Comparison of ENCODE assay signal across 1 cellular context in the genomic region with DNA sequence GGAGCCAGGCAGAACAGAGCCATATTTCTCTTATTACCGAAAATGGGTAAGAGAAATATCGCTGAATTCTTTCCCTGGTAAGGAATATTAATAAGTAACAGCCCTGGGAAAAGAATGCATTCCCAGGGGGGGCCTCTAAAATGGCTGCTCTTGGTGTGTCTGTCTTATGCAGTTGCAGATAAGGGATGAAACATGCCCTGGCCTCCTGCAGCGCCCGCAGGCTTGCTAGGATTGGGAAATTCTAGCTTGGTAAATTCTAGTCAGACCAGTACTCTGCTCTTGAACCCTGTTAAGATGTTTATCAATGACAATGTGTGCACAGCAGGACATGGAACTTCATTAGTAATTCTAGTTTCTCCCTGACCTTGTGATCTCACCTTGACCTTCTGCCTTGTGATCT.
A peak's percentile ranks its signal among the peaks of the same experiment; 100 is the strongest.
TF ChIP-seq lines count a peak whose summit lies in the region.

No MANE protein-coding gene starts in this region.

TF ChIP-seq in K562, 482 proteins besides CTCF, POLR2A, EP300 and RAD21 (continued from another document):
- TF ChIP-seq, protein P1, sequence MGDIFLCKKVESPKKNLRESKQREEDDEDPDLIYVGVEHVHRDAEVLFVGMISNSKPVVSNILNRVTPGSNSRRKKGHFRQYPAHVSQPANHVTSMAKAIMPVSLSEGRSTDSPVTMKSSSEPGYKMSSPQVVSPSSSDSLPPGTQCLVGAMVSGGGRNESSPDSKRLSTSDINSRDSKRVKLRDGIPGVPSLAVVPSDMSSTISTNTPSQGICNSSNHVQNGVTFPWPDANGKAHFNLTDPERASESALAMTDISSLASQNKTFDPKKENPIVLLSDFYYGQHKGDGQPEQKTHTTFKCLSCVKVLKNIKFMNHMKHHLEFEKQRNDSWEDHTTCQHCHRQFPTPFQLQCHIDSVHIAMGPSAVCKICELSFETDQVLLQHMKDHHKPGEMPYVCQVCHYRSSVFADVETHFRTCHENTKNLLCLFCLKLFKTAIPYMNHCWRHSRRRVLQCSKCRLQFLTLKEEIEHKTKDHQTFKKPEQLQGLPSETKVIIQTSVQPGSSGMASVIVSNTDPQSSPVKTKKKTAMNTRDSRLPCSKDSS (IDR thresholded peaks at IDR 0.05; ENCODE audit: low read depth, partially characterized antibody), result peak; percentile 74
- TF ChIP-seq CBX5 (IDR thresholded peaks at IDR 0.05; ENCODE audit: borderline replicate concordance, low read depth) (peak; percentile 94), TRIM24 (IDR thresholded peaks at IDR 0.05) (peak; percentile 35 to 50; a peak in 1 of 4 replicates), TRIM28 (IDR thresholded peaks at IDR 0.05) (peak; percentile 88)
